Comparison of ENCODE assay signal across 9 cellular contexts in the genomic region with DNA sequence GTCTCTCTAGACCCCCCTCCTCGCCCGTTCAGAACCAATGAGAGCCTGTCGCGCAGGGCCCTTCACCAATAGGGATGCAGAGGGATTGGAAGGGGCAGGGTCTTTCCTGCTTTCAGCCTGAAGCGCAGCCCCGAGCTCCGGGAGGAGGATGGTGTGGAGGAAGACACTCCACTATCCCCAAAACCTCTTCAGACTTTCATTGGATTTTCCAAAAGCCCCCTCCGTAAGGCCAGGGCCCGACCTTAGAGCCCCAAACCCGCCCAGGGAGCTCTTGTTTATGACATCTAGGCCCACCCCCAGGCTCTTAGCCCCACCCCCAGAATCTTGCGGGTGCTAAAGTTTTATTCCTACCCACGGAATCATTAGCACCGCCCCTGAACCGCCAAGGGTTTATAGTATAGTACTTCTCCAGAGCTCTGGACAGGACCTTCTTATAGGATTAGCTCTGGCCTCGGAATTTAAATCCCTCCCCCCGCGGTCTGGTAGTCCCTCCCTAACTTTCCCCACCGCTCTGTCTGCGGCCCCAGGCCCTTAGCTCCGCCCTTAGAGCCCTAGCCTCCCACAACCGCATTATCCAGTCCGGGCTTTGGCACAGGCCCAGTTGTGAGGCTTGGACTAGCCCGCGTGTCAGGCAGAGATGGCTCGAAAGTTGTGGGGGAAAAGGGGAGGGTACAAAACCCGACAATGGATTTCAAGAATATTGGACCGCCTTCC. TPM values are rescaled to one million over a fixed set of nuclear protein-coding genes. Genes with fewer than 3 reads are reported as not detected.
DNase-seq lines count a peak whose midpoint lies in the region; ATAC-seq, FAIRE-seq and TF ChIP-seq lines count a peak whose summit lies in the region.
"Had no signal": no experiment of that assay in that cellular context is flagged by ENCODE, and none has a peak within 500 bp of the region (broad histone marks: within the 10 kb centered on the region; RNA-seq: fewer than 3 reads in every experiment).

No MANE protein-coding gene starts in this region.

- FAIRE-seq in D721Med (lab: Jason Lieb, UNC) = no peak

- peak overlapping the region; percentile 73 for H3K4me3 Mint-ChIP-seq in activated CD4-positive, alpha-beta T cell treated with anti-CD3 and anti-CD28 coated beads for 36 hours
- H3K4me3 Mint-ChIP-seq in chondrocyte (ENCODE audit: unreplicated experiment) = peak overlapping the region; percentile 79

- CTCF ChIA-PET in activated CD4-positive, alpha-beta T cell treated with anti-CD3 and anti-CD28 coated beads for 36 hours (lab: Charles Lee) = interaction anchor here (0.5 to 1.2 kb wide), 11 partner anchors 29 to 467 kb away, joined by 3 to 9 read pairs (median 4); a partner anchor contains a TSS

- intact Hi-C loops in activated CD4-positive, alpha-beta T cell treated with anti-CD3 and anti-CD28 coated beads for 36 hours (cut with DNase I, micrococcal nuclease) = loop anchor here in 1 of 2 experiments (10.0 kb wide), 1 partner anchor 241 kb away; a partner anchor contains a TSS

- peak overlapping the region; percentile 76 for H3K27ac Mint-ChIP-seq in activated CD4-positive, alpha-beta T cell treated with anti-CD3 and anti-CD28 coated beads for 36 hours
- H3K27ac Mint-ChIP-seq in chondrocyte (ENCODE audit: unreplicated experiment) = peak overlapping the region; percentile 74

- peaks cover 8% of the 10 kb centered on the region for H3K36me3 Mint-ChIP-seq in activated CD4-positive, alpha-beta T cell treated with anti-CD3 and anti-CD28 coated beads for 36 hours (ENCODE audit: low read depth)
- no peaks in the 10 kb centered on the region for H3K36me3 Mint-ChIP-seq in chondrocyte (ENCODE audit: low read depth)

- H3K27me3 Mint-ChIP-seq in activated CD4-positive, alpha-beta T cell treated with anti-CD3 and anti-CD28 coated beads for 36 hours = no peaks in the 10 kb centered on the region
- H3K27me3 Mint-ChIP-seq in chondrocyte (ENCODE audit: low read depth) = no peaks in the 10 kb centered on the region

- H3K4me1 Mint-ChIP-seq in activated CD4-positive, alpha-beta T cell treated with anti-CD3 and anti-CD28 coated beads for 36 hours = peaks cover 39% of the 10 kb centered on the region
- peaks cover 31% of the 10 kb centered on the region for H3K4me1 Mint-ChIP-seq in chondrocyte (ENCODE audit: low read depth)

- peak overlapping the region; percentile 27 for H3K4me3 ChIP-seq in HFF-Myc (replicated peaks; ENCODE audit: low read depth, low read length)

- POLR2A ChIA-PET in activated CD4-positive, alpha-beta T cell treated with anti-CD3 and anti-CD28 coated beads for 36 hours (lab: Charles Lee) = interaction anchor here (0.6 to 0.9 kb wide), 3 partner anchors 60 to 138 kb away, joined by 3 to 14 read pairs (median 4); a partner anchor contains a TSS

- no peak for TF ChIP-seq CTCF in D721Med (IDR thresholded peaks at IDR 0.05; ENCODE audit: insufficient read depth, missing control alignments)
- TF ChIP-seq CTCF in HFF-Myc (IDR thresholded peaks at IDR 0.05; ENCODE audit: low read depth, low read length, missing control alignments) = no peak
- TF ChIP-seq CTCF in chondrocyte (IDR thresholded peaks at IDR 0.05) = no peak

- peak; percentile 49 for ATAC-seq in activated CD4-positive, alpha-beta T cell treated with anti-CD3 and anti-CD28 coated beads for 36 hours
- ATAC-seq in HG03135 (IDR thresholded peaks at IDR 0.05; ENCODE audit: unreplicated experiment) = no peak

- H3K9me3 Mint-ChIP-seq in activated CD4-positive, alpha-beta T cell treated with anti-CD3 and anti-CD28 coated beads for 36 hours (ENCODE audit: low read depth) = no peaks in the 10 kb centered on the region
- no peaks in the 10 kb centered on the region for H3K9me3 Mint-ChIP-seq in chondrocyte (ENCODE audit: low read depth)

- DNase-seq in D721Med (ENCODE audit: insufficient read length, low spot score) (peak; percentile 80), HFF-Myc (ENCODE audit: extremely low read depth, low read depth) (peak; percentile 77), NCI-H2227 treated with DMSO at 0.1 percent for 48 hours (lab: John Stamatoyannopoulos, UW) (peak; percentile 91), chondrocyte (ENCODE audit: low spot score) (no peak), kidney glomerular epithelial cell (lab: John Stamatoyannopoulos, UW) (peak; percentile 87)
- DNase-seq in activated CD4-positive, alpha-beta T cell treated with anti-CD3 and anti-CD28 coated beads for 36 hours = peak; percentile 90
- DNase-seq in stimulated activated CD4-positive, alpha-beta T cell treated with anti-CD3 and anti-CD28 coated beads, Interleukin-15, amount 100 ng/mL, for 48 hours (ENCODE audit: low read depth in 2 of 2) = peak; percentile 76 to 80

RNA-seq across cellular contexts. Expression of a gene that starts 6.6 kb away (rescaled TPM):
- total RNA-seq in activated CD4-positive, alpha-beta T cell treated with anti-CD3 and anti-CD28 coated beads for 36 hours = 100 to 1,000 TPM; 121 to 134 TPM
- 20.5 to 28.3 TPM (median 22.4 TPM) in 3 replicates for total RNA-seq in chondrocyte

RNA-seq across cellular contexts. Expression of a gene that starts 22.2 kb away (rescaled TPM):
- 1 to 10 TPM; 4.5 to 5.9 TPM for total RNA-seq in activated CD4-positive, alpha-beta T cell treated with anti-CD3 and anti-CD28 coated beads for 36 hours
- total RNA-seq in chondrocyte = 0.41 to 2.4 TPM (median 1.3 TPM) in 3 replicates

RNA-seq across cellular contexts. Expression of a gene that starts 43.8 kb away (rescaled TPM):
- total RNA-seq in activated CD4-positive, alpha-beta T cell treated with anti-CD3 and anti-CD28 coated beads for 36 hours = not detected
- not detected in 3 replicates for total RNA-seq in chondrocyte
- total RNA-seq: T-helper 2 cell treated with Interferon-gamma antibody and Interleukin-4, amounts not matched to agents 100 ng/mL and 5 ng/mL, for 36 hours had no signal

RNA-seq across cellular contexts. Expression of a gene that starts 46.0 kb away (rescaled TPM):
- total RNA-seq in activated CD4-positive, alpha-beta T cell treated with anti-CD3 and anti-CD28 coated beads for 36 hours = 100 to 1,000 TPM; 619 to 839 TPM
- total RNA-seq in chondrocyte = 310 to 361 TPM (median 314 TPM) in 3 replicates

RNA-seq across cellular contexts. Expression of a gene that starts 46.7 kb away (rescaled TPM):
- total RNA-seq in activated CD4-positive, alpha-beta T cell treated with anti-CD3 and anti-CD28 coated beads for 36 hours = 10 to 100 TPM; 17.3 to 18.7 TPM
- total RNA-seq in chondrocyte = 11.9 to 13.7 TPM (median 13.4 TPM) in 3 replicates
